Comparison of ENCODE assay signal across 21 cellular contexts in genomic region chr18:55465313-55465712, GRCh38.
DNase-seq lines count a peak whose midpoint lies in the region; ATAC-seq and TF ChIP-seq lines count a peak whose summit lies in the region.
"Had no signal": no experiment of that assay in that cellular context is flagged by ENCODE, and none has a peak within 500 bp of the region (broad histone marks: within the 10 kb centered on the region; RNA-seq: fewer than 3 reads in every experiment).

No MANE protein-coding gene starts in this region.

- no peaks in the 10 kb centered on the region for H3K9me3 ChIP-seq in DOHH2 (ENCODE audit: control insufficient read depth, insufficient read depth, low read length)
- H3K9me3 ChIP-seq in PC-3 (ENCODE audit: low read length): no peaks in the 10 kb centered on the region
- H3K9me3 ChIP-seq: SJSA1, transverse colon had no signal

- DNase-seq in MV-4-11 (lab: John Stamatoyannopoulos, UW) (peak; percentile 21), choroid plexus epithelial cell (ENCODE audit: low read depth) (peak; percentile 26), nephron progenitor cell (no peak), PC-3 (no peak), ecto neural progenitor cell (ENCODE audit: low spot score) (no peak)
- DNase-seq: activated CD8-positive, alpha-beta T cell treated with anti-CD3 and anti-CD28 coated beads for 36 hours; activated naive CD4-positive, alpha-beta T cell; amniotic stem cell; COR-L47; dermis blood vessel endothelial cell; NCI-H524; stimulated activated CD4-positive, alpha-beta T cell treated with anti-CD3 and anti-CD28 coated beads, Interleukin-4, amount 100 ng/mL, for 1 hour; stimulated activated naive CD8-positive, alpha-beta T cell treated with anti-CD3 and anti-CD28 coated beads, Interleukin-15, amount 100 ng/mL, for 72 hours; transverse colon had no signal

- BruUV-seq in PC-3 (replicated peaks; lab: Mats Ljungman, UMichigan): no TSS peak

- H3K79me2 ChIP-seq in DOHH2 (ENCODE audit: control insufficient read depth, low read length) (peaks cover 84% of the 10 kb centered on the region), PC-3 (ENCODE audit: low read length) (no peaks in the 10 kb centered on the region)

- H3K4me1 ChIP-seq in DOHH2 (ENCODE audit: control insufficient read depth, low read length) (peaks cover 93% of the 10 kb centered on the region), PC-3 (ENCODE audit: insufficient read depth, low read length) (no peaks in the 10 kb centered on the region)
- H3K4me1 ChIP-seq: SJSA1, transverse colon had no signal

- peak overlapping the region; percentile 57 for H3K4me3 ChIP-seq in DOHH2 (ENCODE audit: low read length)
- H3K4me3 ChIP-seq in choroid plexus epithelial cell (ENCODE audit: low read depth, low read length): no peak overlapping the region
- no peak overlapping the region for H3K4me3 ChIP-seq in PC-3 (ENCODE audit: low read length)
- H3K4me3 ChIP-seq: hepatocyte, SJSA1, transverse colon had no signal

- H3K27ac ChIP-seq in DOHH2 (ENCODE audit: low read depth, low read length): peak overlapping the region; percentile 95
- no peak overlapping the region for H3K27ac ChIP-seq in PC-3 (ENCODE audit: low read length)
- H3K27ac ChIP-seq: epithelial cell of prostate, hepatocyte, SJSA1, transverse colon had no signal

- H3K9me3 Mint-ChIP-seq in nephron progenitor cell: no peaks in the 10 kb centered on the region
- H3K9me3 Mint-ChIP-seq: activated CD8-positive, alpha-beta T cell treated with anti-CD3 and anti-CD28 coated beads for 36 hours; nephron; stimulated activated naive CD8-positive, alpha-beta T cell treated with anti-CD3 and anti-CD28 coated beads, Interleukin-15, amount 100 ng/mL, for 72 hours had no signal

- H3K4me2 ChIP-seq in DOHH2 (ENCODE audit: low read length): peak overlapping the region; percentile 72
- no peak overlapping the region for H3K4me2 ChIP-seq in PC-3 (ENCODE audit: low read length)
- H3K4me2 ChIP-seq: hepatocyte had no signal

- H3K36me3 ChIP-seq in DOHH2 (ENCODE audit: control insufficient read depth, low read length) (peaks cover 52% of the 10 kb centered on the region), PC-3 (ENCODE audit: low read depth, low read length) (no peaks in the 10 kb centered on the region)
- H3K36me3 ChIP-seq: transverse colon had no signal

- POLR2A ChIA-PET in PC-3 (lab: Charles Lee; ENCODE audit: unreplicated experiment): no interaction called here

- peaks cover 90% of the 10 kb centered on the region for H3K4me1 Mint-ChIP-seq in nephron progenitor cell
- H3K4me1 Mint-ChIP-seq: stimulated activated naive CD8-positive, alpha-beta T cell treated with anti-CD3 and anti-CD28 coated beads, Interleukin-15, amount 100 ng/mL, for 72 hours had no signal

- no peaks in the 10 kb centered on the region for H3K27me3 ChIP-seq in DOHH2 (ENCODE audit: control insufficient read depth, low read length)
- no peaks in the 10 kb centered on the region for H3K27me3 ChIP-seq in PC-3 (ENCODE audit: low read length)
- H3K27me3 ChIP-seq: hepatocyte, SJSA1, transverse colon had no signal

- no peaks in the 10 kb centered on the region for H3K9me2 ChIP-seq in DOHH2 (replicated peaks; ENCODE audit: control insufficient read depth, low read length)
- H3K9me2 ChIP-seq in PC-3 (replicated peaks; ENCODE audit: low read length): no peaks in the 10 kb centered on the region

- H4K20me1 ChIP-seq in DOHH2 (ENCODE audit: control insufficient read depth, insufficient read depth, low read depth, low read length): no peaks in the 10 kb centered on the region
- H4K20me1 ChIP-seq in PC-3 (ENCODE audit: low read length): no peaks in the 10 kb centered on the region

- TF ChIP-seq CTCF in DOHH2 (IDR thresholded peaks at IDR 0.05; ENCODE audit: low read depth, low read length, poor library complexity, severe bottlenecking): no peak
- TF ChIP-seq CTCF in choroid plexus epithelial cell (conservative IDR thresholded peaks at IDR 0.05; ENCODE audit: low read depth, low read length): peak; percentile 6
- TF ChIP-seq CTCF in nephron progenitor cell (IDR thresholded peaks at IDR 0.05): no peak
- no peak for TF ChIP-seq CTCF in PC-3 (conservative IDR thresholded peaks at IDR 0.05; ENCODE audit: low read depth, low read length)

- H3K4me3 Mint-ChIP-seq in nephron progenitor cell: no peak overlapping the region
- H3K4me3 Mint-ChIP-seq: activated CD8-positive, alpha-beta T cell treated with anti-CD3 and anti-CD28 coated beads for 36 hours; nephron; stimulated activated naive CD8-positive, alpha-beta T cell treated with anti-CD3 and anti-CD28 coated beads, Interleukin-15, amount 100 ng/mL, for 72 hours had no signal

- H3F3A ChIP-seq in DOHH2 (ENCODE audit: control insufficient read depth, insufficient read depth): peaks cover 26% of the 10 kb centered on the region
- no peaks in the 10 kb centered on the region for H3F3A ChIP-seq in PC-3 (ENCODE audit: low read length, unreplicated experiment)

- H3K27ac Mint-ChIP-seq in nephron progenitor cell: peak overlapping the region; percentile 56
- H3K27ac Mint-ChIP-seq: activated CD8-positive, alpha-beta T cell treated with anti-CD3 and anti-CD28 coated beads for 36 hours; stimulated activated naive CD8-positive, alpha-beta T cell treated with anti-CD3 and anti-CD28 coated beads, Interleukin-15, amount 100 ng/mL, for 72 hours had no signal

- CTCF ChIA-PET in PC-3 (lab: Charles Lee): no interaction called here

- no peaks in the 10 kb centered on the region for H3K27me3 Mint-ChIP-seq in nephron progenitor cell (ENCODE audit: low read depth, poor library complexity)

- H3K36me3 Mint-ChIP-seq in nephron progenitor cell (ENCODE audit: low read depth): peaks cover 20% of the 10 kb centered on the region

- H2AFZ ChIP-seq in PC-3 (ENCODE audit: low read length): no peak overlapping the region
- H2AFZ ChIP-seq: hepatocyte had no signal

- intact Hi-C loops in PC-3 (cut with micrococcal nuclease): no loop called here

- ATAC-seq in PC-3 (no peak), HG02571 (IDR thresholded peaks at IDR 0.05; ENCODE audit: unreplicated experiment) (no peak)
- ATAC-seq: activated CD4-positive, CD25-positive, alpha-beta regulatory T cell treated with anti-CD3 and anti-CD28 coated beads, Interleukin-2, amount 50 U/mL, for 24 hours; activated CD8-positive, alpha-beta T cell treated with anti-CD3 and anti-CD28 coated beads for 36 hours; stimulated activated naive CD8-positive, alpha-beta T cell treated with anti-CD3 and anti-CD28 coated beads, Interleukin-15, amount 100 ng/mL, for 72 hours had no signal

- H3K9ac ChIP-seq in PC-3 (ENCODE audit: low read length): no peak overlapping the region

Comparison
In these comparisons a context has a peak if more than half of its experiments do, and no peak if none do; other contexts are left out.
1. DNase-seq: peak in MV-4-11 (single experiment) and choroid plexus epithelial cell (single experiment); none in nephron progenitor cell (single experiment), PC-3 (single experiment) and ecto neural progenitor cell (single experiment).